In the genomic region with DNA sequence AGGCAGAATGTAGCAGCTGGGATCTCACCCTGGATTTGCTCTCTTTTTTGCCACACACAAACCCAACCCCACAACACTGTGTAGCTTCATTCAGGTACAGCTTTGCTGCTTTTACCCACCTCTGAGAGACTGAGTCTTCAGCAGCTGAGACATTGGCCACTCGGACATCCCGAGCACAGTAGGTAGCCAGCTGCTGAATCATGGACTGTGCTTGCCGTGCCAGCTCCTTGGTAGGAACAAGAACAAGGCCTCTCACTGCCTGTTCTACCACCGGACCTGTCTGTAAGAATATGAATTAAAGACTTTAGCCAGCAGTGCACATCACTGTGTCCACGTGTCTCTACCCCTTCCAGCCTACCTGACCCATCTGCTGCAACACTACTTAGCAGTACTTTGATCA, we compare ENCODE assay signal across 8 cellular contexts. TPM values are rescaled to one million over a fixed set of nuclear protein-coding genes. Genes with fewer than 3 reads are reported as not detected.
DNase-seq lines count a peak whose midpoint lies in the region; ATAC-seq and TF ChIP-seq lines count a peak whose summit lies in the region.

No MANE protein-coding gene starts in this region.

- H3K14ac ChIP-seq in trophoblast cell (ENCODE audit: low read length): no peak overlapping the region

- peak overlapping the region; percentile 57 for H3K4ac ChIP-seq in trophoblast cell (ENCODE audit: low read depth, low read length)

- H3K18ac ChIP-seq in trophoblast cell (ENCODE audit: low read length): peak overlapping the region; percentile 7

- H3K4me1 Mint-ChIP-seq in Caco-2 (ENCODE audit: low read depth, unreplicated experiment): peaks cover 10% of the 10 kb centered on the region

- H2AFZ ChIP-seq in trophoblast cell (ENCODE audit: insufficient read depth, low read length, poor library complexity): no peak overlapping the region

- peaks cover 8% of the 10 kb centered on the region for H3K79me1 ChIP-seq in trophoblast cell (ENCODE audit: low read length)

- POLR2A ChIA-PET in Caco-2 (lab: Charles Lee): interaction anchor here (1.0 to 1.7 kb wide), 3 partner anchors 33 to 176 kb away, joined by 5 to 16 read pairs (median 7); a partner anchor contains a TSS

- no peaks in the 10 kb centered on the region for H3K27me3 Mint-ChIP-seq in Caco-2 (ENCODE audit: insufficient read depth, unreplicated experiment)

- peaks cover 12% of the 10 kb centered on the region for H3K79me2 ChIP-seq in trophoblast cell (ENCODE audit: control insufficient read depth, insufficient read depth, low read length, poor library complexity)

- H3K4me1 ChIP-seq in Caco-2 (0 out of 2 replicates have a peak, but pooled peaks cover 8% of the 10 kb centered on the region), Peyer's patch (peaks cover 0 to 19% (median 4%) of the 10 kb centered on the region in 4 donors), esophagus muscularis mucosa (peaks cover 20 to 37% (median 26%) of the 10 kb centered on the region in 4 donors), trophoblast cell (ENCODE audit: control insufficient read depth in 1 of 2, insufficient read depth in 2 of 2, low read length in 2 of 2) (peaks cover 3 to 7% of the 10 kb centered on the region in 2 experiments)

- peak overlapping the region; percentile 92 for H3K27ac Mint-ChIP-seq in Caco-2 (ENCODE audit: unreplicated experiment)

- no peak overlapping the region for H3K23ac ChIP-seq in trophoblast cell (ENCODE audit: low read length)

- 75% methylated on average over 5 of the region's 5 CpGs for WGBS in esophagus muscularis mucosa
- WGBS in trophoblast cell (ENCODE audit: extremely low coverage, insufficient coverage, insufficient read length): no CpG with 5 or more reads among the region's 5 CpGs

- no peak for TF ChIP-seq CTCF in Caco-2 (IDR thresholded peaks at IDR 0.05; ENCODE audit: insufficient read depth in 1 of 2, low read depth in 1 of 2, low read length in 1 of 2, severe bottlenecking in 1 of 2, unreplicated experiment in 1 of 2)
- no peak for TF ChIP-seq CTCF in Peyer's patch (IDR thresholded peaks at IDR 0.05)
- TF ChIP-seq CTCF in esophagus muscularis mucosa (IDR thresholded peaks at IDR 0.05): no peak

- BruUV-seq in Caco-2 (replicated peaks; lab: Mats Ljungman, UMichigan): no TSS peak

- no peak overlapping the region for H4K91ac ChIP-seq in trophoblast cell (ENCODE audit: low read depth, low read length)

- no peaks in the 10 kb centered on the region for H3K27me3 ChIP-seq in Caco-2 (replicated peaks; ENCODE audit: control insufficient read depth, insufficient read depth, low read length)
- no peaks in the 10 kb centered on the region for H3K27me3 ChIP-seq in Peyer's patch
- H3K27me3 ChIP-seq in esophagus muscularis mucosa: no peaks in the 10 kb centered on the region
- no peaks in the 10 kb centered on the region for H3K27me3 ChIP-seq in trophoblast cell (ENCODE audit: insufficient read depth, low read length)

- H3K4me3 ChIP-seq in Caco-2 (ENCODE audit: low read depth, low read length) (peak overlapping the region; percentile 88), Peyer's patch (peak overlapping the region; percentile 66 to 95 (median 88)), esophagus muscularis mucosa (peak overlapping the region; percentile 66 to 82 (median 70)), trophoblast cell (ENCODE audit: low read depth, low read length) (no peak overlapping the region)

- DNase-seq in Caco-2 (no peak), Peyer's patch (no peak), esophagus muscularis mucosa (ENCODE audit: extremely low spot score) (no peak), trophoblast cell (no peak), hippocampal formation (lab: John Stamatoyannopoulos, UW) (no peak), COLO668 (lab: John Stamatoyannopoulos, UW; ENCODE audit: unreplicated experiment) (no peak), head of caudate nucleus (no peak)

- H4K8ac ChIP-seq in trophoblast cell (ENCODE audit: low read depth, low read length): no peak overlapping the region

- peak overlapping the region; percentile 68 for H3K4me2 ChIP-seq in trophoblast cell (ENCODE audit: low read length)

- peak overlapping the region; percentile 26 for H3K9ac ChIP-seq in trophoblast cell (ENCODE audit: low read length)

- no peak overlapping the region for H2BK120ac ChIP-seq in trophoblast cell (ENCODE audit: insufficient read depth, low read length, poor library complexity)

- no peak overlapping the region for H2BK12ac ChIP-seq in trophoblast cell (ENCODE audit: low read length)

- H2BK5ac ChIP-seq in trophoblast cell (ENCODE audit: low read depth, low read length, poor library complexity): no peak overlapping the region

- H3K27ac ChIP-seq in Peyer's patch (no peak overlapping the region), esophagus muscularis mucosa (replicated peaks in 1 of 4) (peak overlapping the region in 3 of 4 donors; percentile 79 to 93 (median 84)), trophoblast cell (ENCODE audit: low read depth, low read length) (no peak overlapping the region)

- no peak for TF ChIP-seq POLR2A in Peyer's patch (IDR thresholded peaks at IDR 0.05)
- TF ChIP-seq POLR2A in esophagus muscularis mucosa (IDR thresholded peaks at IDR 0.05; ENCODE audit: low read depth): no peak

- H3K36me3 ChIP-seq in Caco-2 (ENCODE audit: control insufficient read depth, insufficient read depth, low read length) (peaks cover 14% of the 10 kb centered on the region), Peyer's patch (peaks cover 0 to 71% (median 0%) of the 10 kb centered on the region in 3 donors), esophagus muscularis mucosa (peaks cover 45 to 76% (median 63%) of the 10 kb centered on the region in 4 donors), trophoblast cell (ENCODE audit: control insufficient read depth in 1 of 2, insufficient read depth in 2 of 2, low read length in 2 of 2) (peaks cover 51 to 60% of the 10 kb centered on the region in 2 experiments)

- no peak for TF ChIP-seq EP300 in esophagus muscularis mucosa (IDR thresholded peaks at IDR 0.05)

- intact Hi-C loops in Caco-2 (cut with micrococcal nuclease; ENCODE audit: unreplicated experiment): no loop called here
- intact Hi-C loops in esophagus muscularis mucosa (cut with DNase I): no loop called here
- intact Hi-C loops in head of caudate nucleus (cut with DNase I): no loop called here

- no peak for ATAC-seq in HG02678 (IDR thresholded peaks at IDR 0.05; ENCODE audit: unreplicated experiment)

- H3K9me3 ChIP-seq in Caco-2 (no peaks in the 10 kb centered on the region), Peyer's patch (no peaks in the 10 kb centered on the region), esophagus muscularis mucosa (no peaks in the 10 kb centered on the region), trophoblast cell (ENCODE audit: insufficient read depth, low read depth, low read length) (no peaks in the 10 kb centered on the region)

- CTCF ChIA-PET in Caco-2 (lab: Charles Lee): no interaction called here

- H3K4me3 Mint-ChIP-seq in Caco-2 (ENCODE audit: unreplicated experiment): peak overlapping the region; percentile 95

- peaks cover 88% of the 10 kb centered on the region for H3K36me3 Mint-ChIP-seq in Caco-2 (ENCODE audit: insufficient read depth, unreplicated experiment)

- no peak overlapping the region for H2AK5ac ChIP-seq in trophoblast cell (ENCODE audit: low read length)

- H4K12ac ChIP-seq in trophoblast cell (ENCODE audit: low read depth, low read length): no peak overlapping the region

- H3K9me3 Mint-ChIP-seq in Caco-2 (ENCODE audit: unreplicated experiment): no peaks in the 10 kb centered on the region

RNA-seq across cellular contexts. Expression of a gene that starts 0.9 kb away (rescaled TPM):
- total RNA-seq in Caco-2 (2022): 135 and 154 TPM in 2 replicates
- total RNA-seq in Peyer's patch: 10 to 100 TPM; 67.8 to 96.4 (median 88.9) TPM
- 10 to 100 TPM; 35.3 to 54.2 (median 49.4) TPM for total RNA-seq in esophagus muscularis mucosa
- 46.3 and 54.5 TPM in 2 replicates for polyA plus RNA-seq in trophoblast cell (2013)

RNA-seq across cellular contexts. Expression of a gene that starts 9.3 kb away (rescaled TPM):
- total RNA-seq in Caco-2 (2022) (93.4 and 96.6 TPM in 2 replicates), Peyer's patch (100 to 1,000 TPM in 3 of 4 donors, 10 to 100 TPM in 1; 80.9 to 319 (median 262) TPM), esophagus muscularis mucosa (100 to 1,000 TPM in 2 of 4 donors, 10 to 100 TPM in 2; 82.3 to 154 (median 116) TPM)
- polyA plus RNA-seq in trophoblast cell (2013): 48.8 and 49.9 TPM in 2 replicates

RNA-seq across cellular contexts. Expression of a gene that starts 31.6 kb away (rescaled TPM):
- total RNA-seq in Caco-2 (2022) (5.9 and 6.5 TPM in 2 replicates), Peyer's patch (under 1 TPM in 3 of 4 donors, not detected in 1; 0.66 to 0.70 (median 0.67) TPM), esophagus muscularis mucosa (under 1 TPM in 2 of 4 donors, not detected in 2; 0.17 to 0.57 TPM)
- 0.19 and 0.26 TPM in 2 replicates for polyA plus RNA-seq in trophoblast cell (2013)

RNA-seq across cellular contexts. Expression of a gene that starts 33.7 kb away (rescaled TPM):
- total RNA-seq in Caco-2 (2022) (62.1 and 64.5 TPM in 2 replicates), Peyer's patch (100 to 1,000 TPM in 3 of 4 donors, 10 to 100 TPM in 1; 88.3 to 246 (median 217) TPM), esophagus muscularis mucosa (100 to 1,000 TPM; 135 to 184 (median 145) TPM)
- 61.6 and 62.5 TPM in 2 replicates for polyA plus RNA-seq in trophoblast cell (2013)

Comparison
In these comparisons a context has a peak if more than half of its experiments do, and no peak if none do; other contexts are left out.
1. H3K27ac ChIP-seq: peak in esophagus muscularis mucosa (3 of 4); none in Peyer's patch (0 of 4) and trophoblast cell (single experiment).